ENCODE assay signal across 7 cellular contexts in the genomic region with DNA sequence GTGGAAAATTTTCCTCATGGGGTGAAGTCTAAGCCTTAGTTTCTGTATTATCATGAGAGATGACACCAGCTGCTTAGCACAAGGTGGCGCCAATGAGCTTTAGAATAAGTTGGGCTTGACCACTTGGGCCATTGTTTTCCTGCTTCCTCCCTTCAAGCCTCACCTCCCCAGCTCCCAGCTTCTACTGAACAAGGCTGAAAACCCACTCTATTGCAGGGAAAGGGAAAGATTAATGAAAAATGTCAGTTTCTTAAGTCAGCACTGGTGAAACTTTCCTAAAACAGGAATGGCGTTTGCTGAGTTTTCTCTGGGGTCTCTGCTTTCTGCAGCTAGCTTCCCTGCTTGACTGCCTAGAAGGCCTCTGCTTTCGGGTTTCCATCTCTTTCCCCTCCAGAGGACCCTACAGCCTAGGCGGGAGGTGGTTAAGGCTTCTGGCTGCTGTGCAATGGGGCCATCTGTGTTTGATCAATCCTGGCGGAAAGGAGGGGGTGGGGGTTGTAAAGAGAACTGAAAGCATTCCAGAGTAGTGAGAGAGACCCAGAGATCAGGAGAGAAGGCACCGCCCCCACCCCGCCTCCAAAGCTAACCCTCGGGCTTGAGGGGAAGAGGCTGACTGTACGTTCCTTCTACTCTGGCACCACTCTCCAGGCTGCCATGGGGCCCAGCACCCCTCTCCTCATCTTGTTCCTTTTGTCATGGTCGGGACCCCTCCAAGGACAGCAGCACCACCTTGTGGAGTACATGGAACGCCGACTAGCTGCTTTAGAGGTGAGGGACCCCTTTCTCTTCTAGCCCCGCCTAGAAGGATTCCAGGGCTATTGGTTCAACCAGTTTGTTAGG. TPM values are rescaled to one million over a fixed set of nuclear protein-coding genes. Genes with fewer than 3 reads are reported as not detected.
DNase-seq lines count a peak whose midpoint lies in the region; ATAC-seq and TF ChIP-seq lines count a peak whose summit lies in the region.

OLFML3 (plus strand) TSS at position 612 of the 840 bp plus-strand sequence; CDS start at position 655, 43 bp downstream.

- no peak within 1 kb of the TSS for H3K4me2 ChIP-seq in parathyroid adenoma (ENCODE audit: low read length)

- H3K27me3 ChIP-seq in left ventricle myocardium inferior (ENCODE audit: low read depth): no peaks in the 10 kb centered on the region
- H3K27me3 ChIP-seq in parathyroid adenoma (ENCODE audit: control insufficient read depth, insufficient read depth, low read length): no peaks in the 10 kb centered on the region

- peak within 1 kb of the TSS; percentile 76 for H3K27ac ChIP-seq in left ventricle myocardium inferior (replicated peaks)
- no peak within 1 kb of the TSS for H3K27ac ChIP-seq in parathyroid adenoma

- H3K36me3 ChIP-seq in left ventricle myocardium inferior: peaks cover 12% of the 10 kb centered on the region
- no peaks in the 10 kb centered on the region for H3K36me3 ChIP-seq in parathyroid adenoma (ENCODE audit: control insufficient read depth, insufficient read depth, low read length)

- H3K9ac ChIP-seq in parathyroid adenoma: no peak within 1 kb of the TSS

- H2AFZ ChIP-seq in parathyroid adenoma: no peak within 1 kb of the TSS

- H3K9me3 ChIP-seq in left ventricle myocardium inferior (replicated peaks) (no peaks in the 10 kb centered on the region), parathyroid adenoma (ENCODE audit: control insufficient read depth, low read length) (no peaks in the 10 kb centered on the region)

- DNase-seq in GM10266 (ENCODE audit: extremely low spot score) (peak; percentile 59), LHCN-M2 (ENCODE audit: low read depth) (peak; percentile 92), RKO (ENCODE audit: low spot score) (peak; percentile 86), amniotic epithelial cell (ENCODE audit: low read depth) (peak; percentile 98), left ventricle myocardium inferior (peak; percentile 80)

- intact Hi-C loops in left ventricle myocardium inferior (cut with micrococcal nuclease): loop anchor here (5.0 kb wide), 1 partner anchor 303 kb away; no protein-coding TSS in a partner anchor

- no peak for ATAC-seq in GM21367 (IDR thresholded peaks at IDR 0.05; ENCODE audit: unreplicated experiment)

- H3K4me1 ChIP-seq in left ventricle myocardium inferior: peaks cover 59% of the 10 kb centered on the region
- H3K4me1 ChIP-seq in parathyroid adenoma: no peaks in the 10 kb centered on the region

- no peaks in the 10 kb centered on the region for H3K79me2 ChIP-seq in parathyroid adenoma

- peak within 1 kb of the TSS; percentile 50 for H3K4me3 ChIP-seq in left ventricle myocardium inferior
- no peak within 1 kb of the TSS for H3K4me3 ChIP-seq in parathyroid adenoma (ENCODE audit: low read depth, low read length)

- peak; percentile 77 for TF ChIP-seq CTCF in GM10266 (IDR thresholded peaks at IDR 0.05; ENCODE audit: control insufficient read depth, insufficient read depth, low read depth, missing control alignments)
- peak; percentile 77 for TF ChIP-seq CTCF in left ventricle myocardium inferior (IDR thresholded peaks at IDR 0.05; ENCODE audit: borderline replicate concordance)
- TF ChIP-seq CTCF in parathyroid adenoma (IDR thresholded peaks at IDR 0.05): peak; percentile 44

RNA-seq across cellular contexts. Expression of gene OLFML3, which starts in this region (rescaled TPM):
- 583 and 771 TPM in 2 replicates for total RNA-seq in LHCN-M2 (2014; rRNA removed)
- 549 TPM for polyA plus RNA-seq in LHCN-M2 (2012)
- total RNA-seq in left ventricle myocardium inferior: 14.3 TPM

Comparison
In these comparisons a context has a peak if more than half of its experiments do, and no peak if none do; other contexts are left out.
1. RNA of gene OLFML3 (total RNA-seq): 583 to 771 TPM in LHCN-M2; 14.3 TPM in left ventricle myocardium inferior (single experiment); every median in the first group is over 10 times any median in the second.
2. Peak in every context shown above with its lines, with median percentiles within 50 percentile points of each other: DNase-seq and CTCF ChIP-seq.